In genomic region chr1:26169669-26170471, GRCh38 we compare ENCODE assay signal across 1 cellular context.
TF ChIP-seq lines count a peak whose summit lies in the region.

ZNF593 (plus strand) TSS chr1:26169908; CDS start chr1:26169984, 76 bp downstream.

TF ChIP-seq in HepG2, 621 proteins besides CTCF, POLR2A, EP300 and RAD21 (continued from another document and continues in another):
- TF ChIP-seq ZNF761 (CRISPR knock-in tag; conservative IDR thresholded peaks at IDR 0.05) (peak; percentile 70), ZFP36L2 (CRISPR knock-in tag; IDR thresholded peaks at IDR 0.05) (no peak), ZNF383 (CRISPR knock-in tag; IDR thresholded peaks at IDR 0.05; ENCODE audit: borderline replicate concordance) (0 out of 2 replicates have a peak, but pooled peaks have one; percentile 74), TEAD3 (CRISPR knock-in tag; optimal IDR thresholded peaks at IDR 0.05; ENCODE audit: borderline replicate concordance) (peak; percentile 62), ZNF557 (CRISPR knock-in tag; IDR thresholded peaks at IDR 0.05) (peak; percentile 80; the same call in 1 of the 2 replicates), BCL6 (CRISPR knock-in tag; IDR thresholded peaks at IDR 0.05) (peak; percentile 67), ZNF256 (CRISPR knock-in tag; conservative IDR thresholded peaks at IDR 0.05) (0 out of 2 replicates have a peak, but pooled peaks have one; percentile 42), IKZF5 (CRISPR knock-in tag; IDR thresholded peaks at IDR 0.05) (peak; percentile 80), HNRNPLL (IDR thresholded peaks at IDR 0.05; ENCODE audit: low read depth, low read length, poor library complexity, severe bottlenecking) (peak; percentile 64), ZBTB7A (CRISPR knock-in tag; IDR thresholded peaks at IDR 0.05) (peak; percentile 95), PHF8 (CRISPR knock-in tag; IDR thresholded peaks at IDR 0.05) (peak; percentile 98), SP2 (CRISPR knock-in tag; IDR thresholded peaks at IDR 0.05) (peak; percentile 64), ZNF678 (CRISPR knock-in tag; IDR thresholded peaks at IDR 0.05) (no peak), ATF5 (CRISPR knock-in tag; IDR thresholded peaks at IDR 0.05; ENCODE audit: low read depth) (no peak), PPARG (CRISPR knock-in tag; conservative IDR thresholded peaks at IDR 0.05) (peak; percentile 47; the same call in 1 of the 2 replicates), CENPX (CRISPR knock-in tag; IDR thresholded peaks at IDR 0.05) (no peak), ZNF225 (CRISPR knock-in tag; IDR thresholded peaks at IDR 0.05) (peak; percentile 91), SALL2 (CRISPR knock-in tag; IDR thresholded peaks at IDR 0.05) (peak; percentile 98; the same call in 1 of the 2 replicates), KIAA2018 (CRISPR knock-in tag; IDR thresholded peaks at IDR 0.05; ENCODE audit: borderline replicate concordance) (0 out of 2 replicates have a peak, but pooled peaks have one; percentile 78), HCFC1 (IDR thresholded peaks at IDR 0.05; ENCODE audit: low read depth, low read length) (no peak), DBP (CRISPR knock-in tag; IDR thresholded peaks at IDR 0.05; ENCODE audit: not compliant biosample characterization) (peak; percentile 20), ZNF704 (CRISPR knock-in tag; IDR thresholded peaks at IDR 0.05; ENCODE audit: borderline replicate concordance) (peak; percentile 89; the same call in 1 of the 2 replicates), CCDC6 (CRISPR knock-in tag; IDR thresholded peaks at IDR 0.05) (no peak), GTF3A (CRISPR knock-in tag; conservative IDR thresholded peaks at IDR 0.05) (no peak), RNF2 (conservative IDR thresholded peaks at IDR 0.05; ENCODE audit: low read depth) (peak; percentile 64; the same call in 1 of the 2 replicates), GPBP1L1 (CRISPR knock-in tag; IDR thresholded peaks at IDR 0.05) (no peak), HOXA5 (CRISPR knock-in tag; IDR thresholded peaks at IDR 0.05) (peak; percentile 97), ZNF615 (CRISPR knock-in tag; IDR thresholded peaks at IDR 0.05; ENCODE audit: borderline replicate concordance) (no peak), ZNF83 (CRISPR knock-in tag; IDR thresholded peaks at IDR 0.05; ENCODE audit: borderline replicate concordance) (no peak), IKZF4 (CRISPR knock-in tag; IDR thresholded peaks at IDR 0.05; ENCODE audit: borderline replicate concordance, low read depth, not compliant biosample characterization) (peak; percentile 91), ZNF496 (CRISPR knock-in tag; IDR thresholded peaks at IDR 0.05; ENCODE audit: insufficient replicate concordance) (no peak), ZNF550 (CRISPR knock-in tag; IDR thresholded peaks at IDR 0.05; ENCODE audit: borderline replicate concordance) (no peak)
- TF ChIP-seq, protein P1, sequence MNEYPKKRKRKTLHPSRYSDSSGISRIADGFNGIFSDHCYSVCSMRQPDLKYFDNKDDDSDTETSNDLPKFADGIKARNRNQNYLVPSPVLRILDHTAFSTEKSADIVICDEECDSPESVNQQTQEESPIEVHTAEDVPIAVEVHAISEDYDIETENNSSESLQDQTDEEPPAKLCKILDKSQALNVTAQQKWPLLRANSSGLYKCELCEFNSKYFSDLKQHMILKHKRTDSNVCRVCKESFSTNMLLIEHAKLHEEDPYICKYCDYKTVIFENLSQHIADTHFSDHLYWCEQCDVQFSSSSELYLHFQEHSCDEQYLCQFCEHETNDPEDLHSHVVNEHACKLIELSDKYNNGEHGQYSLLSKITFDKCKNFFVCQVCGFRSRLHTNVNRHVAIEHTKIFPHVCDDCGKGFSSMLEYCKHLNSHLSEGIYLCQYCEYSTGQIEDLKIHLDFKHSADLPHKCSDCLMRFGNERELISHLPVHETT (CRISPR knock-in tag; conservative IDR thresholded peaks at IDR 0.05), result peak; percentile 66; the same call in 1 of the 2 replicates
- TF ChIP-seq, protein P2, sequence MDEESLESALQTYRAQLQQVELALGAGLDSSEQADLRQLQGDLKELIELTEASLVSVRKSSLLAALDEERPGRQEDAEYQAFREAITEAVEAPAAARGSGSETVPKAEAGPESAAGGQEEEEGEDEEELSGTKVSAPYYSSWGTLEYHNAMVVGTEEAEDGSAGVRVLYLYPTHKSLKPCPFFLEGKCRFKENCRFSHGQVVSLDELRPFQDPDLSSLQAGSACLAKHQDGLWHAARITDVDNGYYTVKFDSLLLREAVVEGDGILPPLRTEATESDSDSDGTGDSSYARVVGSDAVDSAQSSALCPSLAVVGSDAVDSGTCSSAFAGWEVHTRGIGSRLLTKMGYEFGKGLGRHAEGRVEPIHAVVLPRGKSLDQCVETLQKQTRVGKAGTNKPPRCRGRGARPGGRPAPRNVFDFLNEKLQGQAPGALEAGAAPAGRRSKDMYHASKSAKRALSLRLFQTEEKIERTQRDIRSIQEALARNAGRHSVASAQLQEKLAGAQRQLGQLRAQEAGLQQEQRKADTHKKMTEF (CRISPR knock-in tag; IDR thresholded peaks at IDR 0.05), result peak; percentile 94
- TF ChIP-seq, protein P3, sequence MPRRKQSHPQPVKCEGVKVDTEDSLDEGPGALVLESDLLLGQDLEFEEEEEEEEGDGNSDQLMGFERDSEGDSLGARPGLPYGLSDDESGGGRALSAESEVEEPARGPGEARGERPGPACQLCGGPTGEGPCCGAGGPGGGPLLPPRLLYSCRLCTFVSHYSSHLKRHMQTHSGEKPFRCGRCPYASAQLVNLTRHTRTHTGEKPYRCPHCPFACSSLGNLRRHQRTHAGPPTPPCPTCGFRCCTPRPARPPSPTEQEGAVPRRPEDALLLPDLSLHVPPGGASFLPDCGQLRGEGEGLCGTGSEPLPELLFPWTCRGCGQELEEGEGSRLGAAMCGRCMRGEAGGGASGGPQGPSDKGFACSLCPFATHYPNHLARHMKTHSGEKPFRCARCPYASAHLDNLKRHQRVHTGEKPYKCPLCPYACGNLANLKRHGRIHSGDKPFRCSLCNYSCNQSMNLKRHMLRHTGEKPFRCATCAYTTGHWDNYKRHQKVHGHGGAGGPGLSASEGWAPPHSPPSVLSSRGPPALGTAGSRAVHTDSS (CRISPR knock-in tag; conservative IDR thresholded peaks at IDR 0.05), result 0 out of 2 replicates have a peak, but pooled peaks have one; percentile 69
- TF ChIP-seq, protein P4, sequence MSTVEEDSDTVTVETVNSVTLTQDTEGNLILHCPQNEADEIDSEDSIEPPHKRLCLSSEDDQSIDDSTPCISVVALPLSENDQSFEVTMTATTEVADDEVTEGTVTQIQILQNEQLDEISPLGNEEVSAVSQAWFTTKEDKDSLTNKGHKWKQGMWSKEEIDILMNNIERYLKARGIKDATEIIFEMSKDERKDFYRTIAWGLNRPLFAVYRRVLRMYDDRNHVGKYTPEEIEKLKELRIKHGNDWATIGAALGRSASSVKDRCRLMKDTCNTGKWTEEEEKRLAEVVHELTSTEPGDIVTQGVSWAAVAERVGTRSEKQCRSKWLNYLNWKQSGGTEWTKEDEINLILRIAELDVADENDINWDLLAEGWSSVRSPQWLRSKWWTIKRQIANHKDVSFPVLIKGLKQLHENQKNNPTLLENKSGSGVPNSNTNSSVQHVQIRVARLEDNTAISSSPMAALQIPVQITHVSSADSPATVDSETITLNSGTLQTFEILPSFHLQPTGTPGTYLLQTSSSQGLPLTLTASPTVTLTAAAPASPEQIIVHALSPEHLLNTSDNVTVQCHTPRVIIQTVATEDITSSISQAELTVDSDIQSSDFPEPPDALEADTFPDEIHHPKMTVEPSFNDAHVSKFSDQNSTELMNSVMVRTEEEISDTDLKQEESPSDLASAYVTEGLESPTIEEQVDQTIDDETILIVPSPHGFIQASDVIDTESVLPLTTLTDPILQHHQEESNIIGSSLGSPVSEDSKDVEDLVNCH (CRISPR knock-in tag; IDR thresholded peaks at IDR 0.05), result no peak
